Comparison of ENCODE assay signal across 8 cellular contexts in genomic region chr6:11700118-11700718, GRCh38.
DNase-seq lines count a peak whose midpoint lies in the region; TF ChIP-seq lines count a peak whose summit lies in the region.

No MANE protein-coding gene starts in this region.

- H3K4me3 ChIP-seq in BJ (ENCODE audit: low read depth, low read length) (no peak overlapping the region), Peyer's patch (no peak overlapping the region), epithelial cell of esophagus (ENCODE audit: low read length) (no peak overlapping the region), neuronal stem cell (ENCODE audit: low read length in 2 of 2) (no peak overlapping the region)

- H3K36me3 ChIP-seq in BJ (ENCODE audit: control insufficient read depth, insufficient read depth, low read length) (no peaks in the 10 kb centered on the region), Peyer's patch (no peaks in the 10 kb centered on the region), neuronal stem cell (replicated peaks in 1 of 2; ENCODE audit: control insufficient read depth in 2 of 2, insufficient read depth in 2 of 2, low read length in 2 of 2) (no peaks in the 10 kb centered on the region)

- H3K9me3 Mint-ChIP-seq in progenitor cell of endocrine pancreas (ENCODE audit: low read depth), result peaks cover 6% of the 10 kb centered on the region
- H3K9me3 Mint-ChIP-seq in activated T-cell treated with anti-CD3 and anti-CD28 coated beads, Interleukin-2, amount 50 U/mL, for 24 hours, result no peaks in the 10 kb centered on the region

- no peak overlapping the region for H3K4me3 Mint-ChIP-seq in progenitor cell of endocrine pancreas (ENCODE audit: low read depth)
- H3K4me3 Mint-ChIP-seq in activated T-cell treated with anti-CD3 and anti-CD28 coated beads, Interleukin-2, amount 50 U/mL, for 24 hours, result no peak overlapping the region

- POLR2A ChIA-PET in BJ (lab: Charles Lee), result no interaction called here

- H2BK5ac ChIP-seq in neuronal stem cell (ENCODE audit: low read length), result no peak overlapping the region

- no peak overlapping the region for H2BK12ac ChIP-seq in neuronal stem cell (ENCODE audit: low read length)

- no CpG with 5 or more reads among the region's 2 CpGs for WGBS in neuronal stem cell (ENCODE audit: extremely low coverage in 2 of 2, insufficient read length in 2 of 2, insufficient replicate concordance in 1 of 2), 2 donors

- H2BK15ac ChIP-seq in neuronal stem cell (ENCODE audit: low read length), result no peak overlapping the region

- no peaks in the 10 kb centered on the region for H3K79me1 ChIP-seq in neuronal stem cell (ENCODE audit: low read depth, low read length)

- no peak overlapping the region for H3K14ac ChIP-seq in neuronal stem cell (ENCODE audit: low read length)

- H3K27ac ChIP-seq in Peyer's patch, result no peak overlapping the region
- no peak overlapping the region for H3K27ac ChIP-seq in neuronal stem cell (replicated peaks; ENCODE audit: low read length)

- TF ChIP-seq POLR2A in Peyer's patch (IDR thresholded peaks at IDR 0.05), result no peak

- no peak overlapping the region for H2BK120ac ChIP-seq in neuronal stem cell (ENCODE audit: low read depth, low read length)

- peak; percentile 53 for TF ChIP-seq CTCF in BJ (IDR thresholded peaks at IDR 0.05; ENCODE audit: insufficient read depth, low read depth, low read length)
- peak in 4 of 6 experiments; percentile 54 to 63 (median 58) for TF ChIP-seq CTCF in Peyer's patch (IDR thresholded peaks at IDR 0.05)
- TF ChIP-seq CTCF in epithelial cell of esophagus (IDR thresholded peaks at IDR 0.05; ENCODE audit: insufficient read depth, low read depth, low read length, missing control alignments), result peak; percentile 53
- TF ChIP-seq CTCF in progenitor cell of endocrine pancreas (IDR thresholded peaks at IDR 0.05; ENCODE audit: unreplicated experiment), result peak; percentile 46

- no peak overlapping the region for H3K4ac ChIP-seq in neuronal stem cell (ENCODE audit: low read length)

- no peaks in the 10 kb centered on the region for H3K27me3 ChIP-seq in BJ (ENCODE audit: control insufficient read depth, insufficient read depth, low read length)
- H3K27me3 ChIP-seq in Peyer's patch, result no peaks in the 10 kb centered on the region
- H3K27me3 ChIP-seq in neuronal stem cell (ENCODE audit: control insufficient read depth in 3 of 3, insufficient read depth in 3 of 3, low read depth in 1 of 3, low read length in 3 of 3), result no peaks in the 10 kb centered on the region

- H3K4me2 ChIP-seq in neuronal stem cell (ENCODE audit: insufficient read depth, low read length, poor library complexity, severe bottlenecking), result no peak overlapping the region

- H3K9me3 ChIP-seq in Peyer's patch, result no peaks in the 10 kb centered on the region
- no peaks in the 10 kb centered on the region for H3K9me3 ChIP-seq in neuronal stem cell (replicated peaks in 1 of 2; ENCODE audit: control insufficient read depth in 2 of 2, insufficient read depth in 1 of 2, low read depth in 1 of 2, low read length in 2 of 2)

- no peaks in the 10 kb centered on the region for H3K36me3 Mint-ChIP-seq in progenitor cell of endocrine pancreas (ENCODE audit: insufficient read depth)
- no peaks in the 10 kb centered on the region for H3K36me3 Mint-ChIP-seq in activated T-cell treated with anti-CD3 and anti-CD28 coated beads, Interleukin-2, amount 50 U/mL, for 24 hours (ENCODE audit: low read depth)

- CTCF ChIA-PET in BJ (lab: Yijun Ruan, JAX), result interaction anchor here (0.7 to 1.3 kb wide), 7 partner anchors 15 to 595 kb away, joined by 3 to 5 read pairs (median 3); no protein-coding TSS in a partner anchor

- H4K91ac ChIP-seq in neuronal stem cell (ENCODE audit: low read depth, low read length, poor library complexity), result no peak overlapping the region

- H3K23ac ChIP-seq in neuronal stem cell (ENCODE audit: low read depth, low read length, poor library complexity), result no peak overlapping the region

- no peak overlapping the region for H2AK5ac ChIP-seq in neuronal stem cell (ENCODE audit: low read depth, low read length)

- no peak overlapping the region for H4K8ac ChIP-seq in neuronal stem cell (ENCODE audit: low read depth, low read length)

- no peak overlapping the region for H3K27ac Mint-ChIP-seq in progenitor cell of endocrine pancreas
- H3K27ac Mint-ChIP-seq in activated T-cell treated with anti-CD3 and anti-CD28 coated beads, Interleukin-2, amount 50 U/mL, for 24 hours, result no peak overlapping the region

- no peak overlapping the region for H2AFZ ChIP-seq in neuronal stem cell (ENCODE audit: low read length)

- no peak overlapping the region for H3K18ac ChIP-seq in neuronal stem cell (ENCODE audit: low read length)

- H3K9ac ChIP-seq in neuronal stem cell (ENCODE audit: low read depth, low read length, poor library complexity), result no peak overlapping the region

- H3K4me1 ChIP-seq in Peyer's patch (peaks cover 0 to 10% (median 3%) of the 10 kb centered on the region in 4 donors), neuronal stem cell (ENCODE audit: control insufficient read depth in 2 of 2, insufficient read depth in 1 of 2, low read depth in 1 of 2, low read length in 2 of 2) (no peaks in the 10 kb centered on the region)

- H3K27me3 Mint-ChIP-seq in progenitor cell of endocrine pancreas, result peaks cover 3% of the 10 kb centered on the region
- no peaks in the 10 kb centered on the region for H3K27me3 Mint-ChIP-seq in activated T-cell treated with anti-CD3 and anti-CD28 coated beads, Interleukin-2, amount 50 U/mL, for 24 hours

- DNase-seq in BJ (ENCODE audit: low read depth) (no peak), HT-29 (ENCODE audit: low spot score) (peak; percentile 56), Peyer's patch (no peak), epithelial cell of esophagus (ENCODE audit: low read depth) (peak; percentile 70), progenitor cell of endocrine pancreas (ENCODE audit: low spot score, unreplicated experiment) (no peak), neuronal stem cell (ENCODE audit: low spot score) (no peak)
- DNase-seq in activated T-cell treated with anti-CD3 and anti-CD28 coated beads, Interleukin-2, amount 50 U/mL, for 24 hours, result no peak
- DNase-seq in stimulated activated CD4-positive, alpha-beta T cell treated with anti-CD3 and anti-CD28 coated beads, Interleukin-15, amount 100 ng/mL, for 24 hours, result no peak

- peaks cover 2% of the 10 kb centered on the region for H3K4me1 Mint-ChIP-seq in progenitor cell of endocrine pancreas (ENCODE audit: low read depth)
- H3K4me1 Mint-ChIP-seq in activated T-cell treated with anti-CD3 and anti-CD28 coated beads, Interleukin-2, amount 50 U/mL, for 24 hours (ENCODE audit: low read depth), result peaks cover 33% of the 10 kb centered on the region

Comparison
In these comparisons a context has a peak if more than half of its experiments do, and no peak if none do; other contexts are left out.
1. DNase-seq: peak in HT-29 (single experiment) and epithelial cell of esophagus (single experiment); none in BJ (single experiment), Peyer's patch (0 of 3), progenitor cell of endocrine pancreas (single experiment), activated T-cell treated with anti-CD3 and anti-CD28 coated beads, Interleukin-2, amount 50 U/mL, for 24 hours (single experiment), neuronal stem cell (single experiment) and stimulated activated CD4-positive, alpha-beta T cell treated with anti-CD3 and anti-CD28 coated beads, Interleukin-15, amount 100 ng/mL, for 24 hours (single experiment).
2. Peak in every context shown above with its lines, with median percentiles within 50 percentile points of each other: CTCF ChIP-seq.